ENCODE assay signal across 8 cellular contexts in genomic region chrX:130170752-130171445, GRCh38. TPM values are rescaled to one million over a fixed set of nuclear protein-coding genes. Genes with fewer than 3 reads are reported as not detected.
DNase-seq lines count a peak whose midpoint lies in the region; ATAC-seq and TF ChIP-seq lines count a peak whose summit lies in the region.

No MANE protein-coding gene starts in this region.

- peaks cover 14% of the 10 kb centered on the region for H3K4me1 ChIP-seq in mesenchymal stem cell (ENCODE audit: control insufficient read depth, insufficient read depth, low read depth, low read length)

- TF ChIP-seq CTCF in dorsolateral prefrontal cortex (IDR thresholded peaks at IDR 0.05 in 54 of 56, conservative IDR thresholded peaks at IDR 0.05 in 2 of 56; ENCODE audit: low read depth in 1 of 56, partially characterized antibody in 56 of 56), result peak in 3 of 56 donors; percentile 7 to 23 (median 13)

- 11% methylated on average over 7 of the region's 36 CpGs for WGBS in mesenchymal stem cell

- intact Hi-C loops in Right ventricle myocardium inferior (cut with DNase I) (no loop called here), cardiac septum (cut with DNase I) (loop anchor here (5.0 to 10.0 kb wide), 2 partner anchors 49 to 266 kb away; partner anchors contain the start of gene UTP14A), dorsolateral prefrontal cortex (cut with DNase I) (loop anchor here (2.0 to 5.0 kb wide), 2 partner anchors 49 to 188 kb away; partner anchors contain the start of gene BCORL1 (in 1 of the 2))
- intact Hi-C loops in activated CD4-positive, alpha-beta T cell treated with anti-CD3 and anti-CD28 coated beads, Interleukin-2, amount 10 ng/mL, durations not matched to agents 24 days and 14 days (cut with micrococcal nuclease), result loop anchor here (10.0 kb wide), 1 partner anchor 396 kb away; the partner anchor contains the start of gene SASH3

- H3K36me3 ChIP-seq in mesenchymal stem cell (ENCODE audit: control insufficient read depth in 1 of 2, insufficient read depth in 2 of 2, low read depth in 1 of 2, low read length in 2 of 2), result no peaks in the 10 kb centered on the region

- H2BK120ac ChIP-seq in mesenchymal stem cell (ENCODE audit: low read depth, low read length), result no peak overlapping the region

- H3K9ac ChIP-seq in mesenchymal stem cell (ENCODE audit: low read length), result peak overlapping the region; percentile 61

- H3K9me3 Mint-ChIP-seq in activated CD4-positive, alpha-beta T cell treated with anti-CD3 and anti-CD28 coated beads, Interleukin-2, amount 10 ng/mL, durations not matched to agents 24 days and 14 days, result no peaks in the 10 kb centered on the region

- ATAC-seq in Right ventricle myocardium inferior, result no peak
- ATAC-seq in HG03025 (IDR thresholded peaks at IDR 0.05; ENCODE audit: low FRiP score, unreplicated experiment), result peak; percentile 58

- no peaks in the 10 kb centered on the region for H3K79me1 ChIP-seq in mesenchymal stem cell (replicated peaks; ENCODE audit: low read length, poor library complexity, severe bottlenecking)

- peak overlapping the region; percentile 86 for H3K27ac Mint-ChIP-seq in activated CD4-positive, alpha-beta T cell treated with anti-CD3 and anti-CD28 coated beads, Interleukin-2, amount 10 ng/mL, durations not matched to agents 24 days and 14 days

- H3K18ac ChIP-seq in mesenchymal stem cell (ENCODE audit: low read depth in 1 of 2, low read length in 2 of 2), result peak overlapping the region; percentile 12 to 57

- H3K9me3 ChIP-seq in mesenchymal stem cell (ENCODE audit: control insufficient read depth, low read length), result no peaks in the 10 kb centered on the region

- H3K27me3 ChIP-seq in dorsolateral prefrontal cortex (peaks cover 0 to 53% (median 4%) of the 10 kb centered on the region in 45 donors), mesenchymal stem cell (ENCODE audit: control insufficient read depth in 1 of 2, insufficient read depth in 1 of 2, low read length in 2 of 2) (peaks cover 10 to 14% of the 10 kb centered on the region in 2 experiments)

- no peak overlapping the region for H4K8ac ChIP-seq in mesenchymal stem cell (ENCODE audit: low read length)

- peaks cover 32% of the 10 kb centered on the region for H3K4me1 Mint-ChIP-seq in activated CD4-positive, alpha-beta T cell treated with anti-CD3 and anti-CD28 coated beads, Interleukin-2, amount 10 ng/mL, durations not matched to agents 24 days and 14 days

- H3K14ac ChIP-seq in mesenchymal stem cell (ENCODE audit: low read length in 2 of 2), result no peak overlapping the region

- H4K91ac ChIP-seq in mesenchymal stem cell (ENCODE audit: low read length), result no peak overlapping the region

- H3K23ac ChIP-seq in mesenchymal stem cell (ENCODE audit: low read length in 2 of 2), result peak overlapping the region in 1 of 2 experiments; percentile 80

- no peak overlapping the region for H2BK15ac ChIP-seq in mesenchymal stem cell (ENCODE audit: low read depth, poor library complexity, severe bottlenecking)

- H3K4me3 ChIP-seq in dorsolateral prefrontal cortex (peak overlapping the region; percentile 34 to 78 (median 64)), mesenchymal stem cell (ENCODE audit: insufficient read depth in 1 of 2, low read depth in 1 of 2, low read length in 2 of 2) (peak overlapping the region; percentile 56 to 69)

- peak; percentile 75 for DNase-seq in Right ventricle myocardium inferior (ENCODE audit: missing footprints)
- no peak for DNase-seq in cardiac septum (ENCODE audit: low spot score)
- peak; percentile 66 for DNase-seq in NCI-H2196 (lab: John Stamatoyannopoulos, UW; ENCODE audit: unreplicated experiment)
- peak; percentile 90 for DNase-seq in activated CD4-positive, alpha-beta T cell treated with anti-CD3 and anti-CD28 coated beads, Interleukin-2, amount 10 ng/mL, durations not matched to agents 24 days and 14 days
- DNase-seq in dorsolateral prefrontal cortex, result peak; percentile 73 to 94 (median 89)
- peak; percentile 28 for DNase-seq in mesenchymal stem cell
- peak; percentile 10 to 23 for DNase-seq in stimulated activated CD8-positive, alpha-beta memory T cell treated with anti-CD3 and anti-CD28 coated beads, Interleukin-7, amount 100 ng/mL, for 1 hour (ENCODE audit: low read depth in 2 of 2)

- H3K4me2 ChIP-seq in mesenchymal stem cell (ENCODE audit: low read length, poor library complexity, severe bottlenecking), result peak overlapping the region; percentile 96

- H3K36me3 Mint-ChIP-seq in activated CD4-positive, alpha-beta T cell treated with anti-CD3 and anti-CD28 coated beads, Interleukin-2, amount 10 ng/mL, durations not matched to agents 24 days and 14 days (ENCODE audit: low read depth), result peaks cover 1% of the 10 kb centered on the region

- peak overlapping the region; percentile 94 for H3K4me3 Mint-ChIP-seq in activated CD4-positive, alpha-beta T cell treated with anti-CD3 and anti-CD28 coated beads, Interleukin-2, amount 10 ng/mL, durations not matched to agents 24 days and 14 days

- H3K4ac ChIP-seq in mesenchymal stem cell (ENCODE audit: low read depth in 1 of 2, low read length in 2 of 2), result peak overlapping the region in 1 of 2 experiments; percentile 61

- H3K27ac ChIP-seq in dorsolateral prefrontal cortex (peak overlapping the region; percentile 18 to 98 (median 93)), mesenchymal stem cell (ENCODE audit: low read length, poor library complexity, severe bottlenecking) (no peak overlapping the region)

- H2BK12ac ChIP-seq in mesenchymal stem cell (ENCODE audit: low read length in 2 of 2), result peak overlapping the region in 1 of 2 experiments; percentile 6

- no peak overlapping the region for H2AK5ac ChIP-seq in mesenchymal stem cell (ENCODE audit: low read length, severe bottlenecking)

- H3K27me3 Mint-ChIP-seq in activated CD4-positive, alpha-beta T cell treated with anti-CD3 and anti-CD28 coated beads, Interleukin-2, amount 10 ng/mL, durations not matched to agents 24 days and 14 days, result no peaks in the 10 kb centered on the region

- H2AFZ ChIP-seq in mesenchymal stem cell (ENCODE audit: low read depth, low read length), result no peak overlapping the region

- no peak overlapping the region for H2BK5ac ChIP-seq in mesenchymal stem cell (ENCODE audit: low read depth, low read length, poor library complexity, severe bottlenecking)

RNA-seq across cellular contexts. Expression of gene RAB33A, which starts 0.9 kb away (rescaled TPM):
- 0.32 TPM for total RNA-seq in Right ventricle myocardium inferior
- 1.2 TPM for total RNA-seq in cardiac septum
- 20.6 and 21.0 TPM in 2 replicates for total RNA-seq in activated CD4-positive, alpha-beta T cell treated with anti-CD3 and anti-CD28 coated beads, Interleukin-2, amount 10 ng/mL, durations not matched to agents 24 days and 14 days
- 10 to 100 TPM in 119 of 120 experiments, 1 to 10 TPM in 1; 2.6 to 58.1 (median 22.7) TPM for total RNA-seq in dorsolateral prefrontal cortex
- 4.6 TPM for polyA plus RNA-seq in mesenchymal stem cell (2013, experiment 1 of 2)
- polyA plus RNA-seq in mesenchymal stem cell (2013, experiment 2 of 2), result 4.7 TPM

RNA-seq across cellular contexts. Expression of gene AIFM1, which starts 5.3 kb away (rescaled TPM):
- total RNA-seq in Right ventricle myocardium inferior, result 132 TPM
- 97.3 TPM for total RNA-seq in cardiac septum
- 44.4 and 47.7 TPM in 2 replicates for total RNA-seq in activated CD4-positive, alpha-beta T cell treated with anti-CD3 and anti-CD28 coated beads, Interleukin-2, amount 10 ng/mL, durations not matched to agents 24 days and 14 days
- 10 to 100 TPM; 12.9 to 31.9 (median 21.2) TPM for total RNA-seq in dorsolateral prefrontal cortex
- 34.2 TPM for polyA plus RNA-seq in mesenchymal stem cell (2013, experiment 1 of 2)
- 34.5 TPM for polyA plus RNA-seq in mesenchymal stem cell (2013, experiment 2 of 2)
